ENCODE assay signal across 8 cellular contexts in the genomic region with DNA sequence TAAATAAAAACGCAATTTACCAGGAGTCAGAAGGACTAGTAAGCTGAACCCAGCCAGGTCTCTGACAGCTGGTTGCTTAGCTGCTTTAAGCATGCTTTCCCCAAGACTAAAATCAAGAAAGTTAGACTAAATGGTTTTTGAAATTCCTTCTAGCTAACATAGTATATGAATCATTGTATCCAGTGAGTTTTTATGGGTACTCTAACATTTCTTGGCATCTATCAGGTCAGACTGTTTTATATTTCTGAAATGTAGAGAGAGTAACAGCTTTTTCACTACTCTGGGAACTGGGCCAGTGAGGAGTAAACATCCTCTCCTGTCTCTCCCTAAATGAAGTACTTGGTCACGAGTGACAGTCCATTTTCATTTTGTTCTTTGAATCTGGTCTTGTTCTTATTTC. TPM values are rescaled to one million over a fixed set of nuclear protein-coding genes. Genes with fewer than 3 reads are reported as not detected.
DNase-seq lines count a peak whose midpoint lies in the region; ATAC-seq, FAIRE-seq and TF ChIP-seq lines count a peak whose summit lies in the region.

No MANE protein-coding gene starts in this region.

- H3K4me1 ChIP-seq in adipocyte (ENCODE audit: control insufficient read depth, insufficient read depth, low read length) (peaks cover 24% of the 10 kb centered on the region), right cardiac atrium (ENCODE audit: control insufficient read depth, insufficient read depth, low read length) (no peaks in the 10 kb centered on the region), thyroid gland (peaks cover 11 to 25% of the 10 kb centered on the region in 2 donors)

- FAIRE-seq in HTR-8/SVneo (lab: Jason Lieb, UNC): no peak

- intact Hi-C loops in right cardiac atrium (cut with DNase I): no loop called here
- intact Hi-C loops in thyroid gland (cut with DNase I): no loop called here

- peak overlapping the region; percentile 56 for H3K9ac ChIP-seq in adipocyte (ENCODE audit: low read length)

- WGBS in right cardiac atrium: 19% methylated on average over 2 of the region's 2 CpGs
- 16 to 23% methylated on average over 2 of the region's 2 CpGs for WGBS in thyroid gland, 2 donors

- H3K27ac ChIP-seq in right cardiac atrium (ENCODE audit: low read length) (no peak overlapping the region), thyroid gland (peak overlapping the region; percentile 11 to 63 (median 61))

- H3K36me3 ChIP-seq in adipocyte (ENCODE audit: control insufficient read depth, insufficient read depth, low read length, severe bottlenecking) (peaks cover 7% of the 10 kb centered on the region), thyroid gland (no peaks in the 10 kb centered on the region)

- no peak for TF ChIP-seq POLR2A in thyroid gland (IDR thresholded peaks at IDR 0.05)

- DNase-seq in HTR-8/SVneo (ENCODE audit: insufficient read length, low spot score) (peak; percentile 45), adipocyte (ENCODE audit: low read depth) (peak; percentile 91), right cardiac atrium (no peak), thyroid gland (peak; percentile 42 to 43), SKM-1 (lab: John Stamatoyannopoulos, UW; ENCODE audit: unreplicated experiment) (no peak), CD1c-positive myeloid dendritic cell (ENCODE audit: extremely low spot score) (no peak), NCI-H2227 (lab: John Stamatoyannopoulos, UW; ENCODE audit: unreplicated experiment) (no peak)

- H3K27me3 ChIP-seq in adipocyte (replicated peaks; ENCODE audit: control insufficient read depth, insufficient read depth, low read length): no peaks in the 10 kb centered on the region
- H3K27me3 ChIP-seq in right cardiac atrium (ENCODE audit: control insufficient read depth, insufficient read depth): no peaks in the 10 kb centered on the region
- no peaks in the 10 kb centered on the region for H3K27me3 ChIP-seq in thyroid gland

- peak; percentile 64 to 70 for ATAC-seq in right cardiac atrium
- ATAC-seq in GM19463 (IDR thresholded peaks at IDR 0.05; ENCODE audit: unreplicated experiment): no peak

- no peak for TF ChIP-seq CTCF in thyroid gland (IDR thresholded peaks at IDR 0.05)

- H3K9me3 ChIP-seq in adipocyte (ENCODE audit: control insufficient read depth, low read length) (peaks cover 4% of the 10 kb centered on the region), right cardiac atrium (ENCODE audit: control insufficient read depth, low read length) (no peaks in the 10 kb centered on the region), thyroid gland (no peaks in the 10 kb centered on the region)

- peak overlapping the region; percentile 75 for H3K4me3 ChIP-seq in adipocyte (ENCODE audit: low read length)
- no peak overlapping the region for H3K4me3 ChIP-seq in right cardiac atrium (ENCODE audit: low read length)
- H3K4me3 ChIP-seq in thyroid gland (replicated peaks in 1 of 3): no peak overlapping the region

RNA-seq across cellular contexts. Expression of a gene that starts 47.4 kb away (rescaled TPM):
- total RNA-seq in right cardiac atrium: 10 to 100 TPM; 30.1 to 33.8 (median 31.7) TPM
- polyA plus RNA-seq in right cardiac atrium: 9.8 TPM
- total RNA-seq in thyroid gland: 10 to 100 TPM; 47.5 to 89.9 (median 55.5) TPM

Comparison
In these comparisons a context has a peak if more than half of its experiments do, and no peak if none do; other contexts are left out.
1. DNase-seq: peak in HTR-8/SVneo (single experiment), adipocyte (single experiment) and thyroid gland (2 of 2); none in right cardiac atrium (0 of 3), SKM-1 (single experiment), CD1c-positive myeloid dendritic cell (single experiment) and NCI-H2227 (single experiment).